Comparison of ENCODE assay signal across 22 cellular contexts in the genomic region with DNA sequence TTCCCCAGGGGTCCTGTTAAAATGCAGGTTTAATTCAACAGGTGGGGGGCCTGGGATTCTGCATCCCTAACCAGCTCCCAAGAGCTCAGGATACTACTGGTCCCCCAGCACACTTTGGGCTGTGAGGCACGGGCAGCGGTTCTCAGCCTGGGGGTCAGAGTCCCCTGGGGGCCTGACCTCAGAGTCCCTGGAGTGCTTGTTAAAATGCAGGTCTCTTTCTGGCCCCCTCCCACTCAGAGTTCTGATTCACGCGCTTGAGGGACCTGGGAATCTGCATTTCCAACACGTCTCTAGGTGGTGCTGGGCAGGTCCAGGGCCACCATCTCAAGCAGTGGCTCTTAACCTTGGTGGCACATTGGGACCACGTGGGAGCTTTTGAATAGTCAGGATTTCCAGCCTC. TPM values are rescaled to one million over a fixed set of nuclear protein-coding genes. Genes with fewer than 3 reads are reported as not detected.
A peak's percentile ranks its signal among the peaks of the same experiment; 100 is the strongest.
DNase-seq lines count a peak whose midpoint lies in the region; ATAC-seq and TF ChIP-seq lines count a peak whose summit lies in the region.
"Had no signal": no experiment of that assay in that cellular context is flagged by ENCODE, and none has a peak within 500 bp of the region (broad histone marks: within the 10 kb centered on the region; RNA-seq: fewer than 3 reads in every experiment).

No MANE protein-coding gene starts in this region.

- no peak overlapping the region for H3K4me3 Mint-ChIP-seq in activated T-cell treated with anti-CD3 and anti-CD28 coated beads, Interleukin-2, amount 50 U/mL, for 72 hours
- H3K4me3 Mint-ChIP-seq: activated CD4-positive, alpha-beta T cell treated with anti-CD3 and anti-CD28 coated beads, Interleukin-2, amount 10 ng/mL, durations not matched to agents 7 days and 5 days; stimulated activated naive CD8-positive, alpha-beta T cell treated with anti-CD3 and anti-CD28 coated beads, Interleukin-15, Interleukin-2, amounts not matched to agents 100 ng/mL and 50 ng/mL, for 24 hours had no signal

- no peak overlapping the region for H3K27ac ChIP-seq in HCT116 (ENCODE audit: low read depth, low read length)
- H3K27ac ChIP-seq in RWPE2 (ENCODE audit: poor library complexity, severe bottlenecking): no peak overlapping the region
- no peak overlapping the region for H3K27ac ChIP-seq in smooth muscle cell (ENCODE audit: low read depth)
- H3K27ac ChIP-seq: esophagus muscularis mucosa, foreskin keratinocyte, heart left ventricle, uterus, VCaP had no signal

- H3K4me1 ChIP-seq in HCT116 (ENCODE audit: control insufficient read depth in 1 of 2, insufficient read depth in 2 of 2, low read length in 2 of 2): peaks cover 0 to 8% of the 10 kb centered on the region in 2 experiments; a peak in 1 of 4 replicates
- no peaks in the 10 kb centered on the region for H3K4me1 ChIP-seq in RWPE2 (ENCODE audit: insufficient read depth, poor library complexity, severe bottlenecking)
- peaks cover 9% of the 10 kb centered on the region for H3K4me1 ChIP-seq in smooth muscle cell (ENCODE audit: low read depth)
- H3K4me1 ChIP-seq: foreskin keratinocyte had no signal

- no peaks in the 10 kb centered on the region for H3K36me3 ChIP-seq in HCT116 (ENCODE audit: control insufficient read depth in 1 of 2, insufficient read depth in 2 of 2, low read length in 2 of 2)
- no peaks in the 10 kb centered on the region for H3K36me3 ChIP-seq in RWPE2 (ENCODE audit: low read depth)
- no peaks in the 10 kb centered on the region for H3K36me3 ChIP-seq in smooth muscle cell (ENCODE audit: low read depth)
- H3K36me3 ChIP-seq: esophagus muscularis mucosa, heart left ventricle, uterus had no signal

- H3K9me3 Mint-ChIP-seq in activated T-cell treated with anti-CD3 and anti-CD28 coated beads, Interleukin-2, amount 50 U/mL, for 72 hours: peaks cover 7 to 8% of the 10 kb centered on the region in 2 donors
- H3K9me3 Mint-ChIP-seq: stimulated activated naive CD8-positive, alpha-beta T cell treated with anti-CD3 and anti-CD28 coated beads, Interleukin-15, Interleukin-2, amounts not matched to agents 100 ng/mL and 50 ng/mL, for 24 hours had no signal

- intact Hi-C loops in HCT116 (cut with micrococcal nuclease): loop anchor here (5.0 kb wide), 1 partner anchor 1786 kb away; no protein-coding TSS in a partner anchor

- DNase-seq in activated T-cell treated with anti-CD3 and anti-CD28 coated beads, Interleukin-2, amount 50 U/mL, for 72 hours: no peak
- no peak for DNase-seq in activated T-cell treated with anti-CD3 and anti-CD28 coated beads, Interleukin-2, amount 50 U/mL, for 1 hour
- no peak for DNase-seq in HCT116 (ENCODE audit: low read depth, low spot score)
- peak; percentile 35 for DNase-seq in RWPE2 (ENCODE audit: low spot score)
- DNase-seq in smooth muscle cell (lab: John Stamatoyannopoulos, UW; ENCODE audit: unreplicated experiment): no peak
- DNase-seq: foreskin keratinocyte, NCI-H1048, NCI-H510A, SIG-M5 had no signal

- H3K4me3 ChIP-seq in HCT116 (replicated peaks in 1 of 2; ENCODE audit: low read depth in 1 of 2, low read length in 2 of 2): no peak overlapping the region
- H3K4me3 ChIP-seq in RWPE2 (ENCODE audit: severe bottlenecking): no peak overlapping the region
- no peak overlapping the region for H3K4me3 ChIP-seq in smooth muscle cell
- H3K4me3 ChIP-seq: esophagus muscularis mucosa, heart left ventricle, uterus had no signal

- no TSS peak for BruUV-seq in HCT116 (replicated peaks; lab: Mats Ljungman, UMichigan)

- H3K36me3 Mint-ChIP-seq in activated T-cell treated with anti-CD3 and anti-CD28 coated beads, Interleukin-2, amount 50 U/mL, for 72 hours (ENCODE audit: insufficient read depth in 2 of 2): no peaks in the 10 kb centered on the region
- H3K36me3 Mint-ChIP-seq: activated naive CD4-positive, alpha-beta T cell treated with anti-CD3 and anti-CD28 coated beads, Interleukin-2, amount 50 U/mL, for 72 hours had no signal

- no peaks in the 10 kb centered on the region for H4K20me1 ChIP-seq in HCT116 (ENCODE audit: insufficient read depth)
- H4K20me1 ChIP-seq in smooth muscle cell (ENCODE audit: low read depth): no peaks in the 10 kb centered on the region

- H3K27me3 ChIP-seq in HCT116 (ENCODE audit: insufficient read depth, low read length): no peaks in the 10 kb centered on the region
- no peaks in the 10 kb centered on the region for H3K27me3 ChIP-seq in RWPE2 (ENCODE audit: insufficient read depth, poor library complexity, severe bottlenecking)
- H3K27me3 ChIP-seq in smooth muscle cell (ENCODE audit: low read depth): no peaks in the 10 kb centered on the region
- H3K27me3 ChIP-seq: foreskin keratinocyte, uterus had no signal

- no peak overlapping the region for H2AFZ ChIP-seq in HCT116 (ENCODE audit: low read depth, low read length, poor library complexity, severe bottlenecking)
- no peak overlapping the region for H2AFZ ChIP-seq in smooth muscle cell (ENCODE audit: low read depth)

- no peak for TF ChIP-seq CTCF in HCT116 (IDR thresholded peaks at IDR 0.05 in 2 of 3, conservative IDR thresholded peaks at IDR 0.05 in 1 of 3; ENCODE audit: borderline replicate concordance in 1 of 3, insufficient read depth in 1 of 3, low read depth in 2 of 3, low read length in 2 of 3)
- no peak for TF ChIP-seq CTCF in RWPE2 (IDR thresholded peaks at IDR 0.05; ENCODE audit: poor library complexity, severe bottlenecking)
- no peak for TF ChIP-seq CTCF in smooth muscle cell (IDR thresholded peaks at IDR 0.05; ENCODE audit: borderline replicate concordance, insufficient read depth, poor library complexity, severe bottlenecking)

- H3F3A ChIP-seq in smooth muscle cell (ENCODE audit: low read depth): no peaks in the 10 kb centered on the region

- no peaks in the 10 kb centered on the region for H3K4me1 Mint-ChIP-seq in activated T-cell treated with anti-CD3 and anti-CD28 coated beads, Interleukin-2, amount 50 U/mL, for 72 hours (ENCODE audit: low read depth)
- H3K4me1 Mint-ChIP-seq: activated CD4-positive, alpha-beta T cell treated with anti-CD3 and anti-CD28 coated beads, Interleukin-2, amount 10 ng/mL, durations not matched to agents 7 days and 5 days had no signal

- H3K79me2 ChIP-seq in HCT116 (ENCODE audit: insufficient read depth, low read length) (no peaks in the 10 kb centered on the region), smooth muscle cell (ENCODE audit: low read depth) (no peaks in the 10 kb centered on the region)

- H3K4me2 ChIP-seq in HCT116 (ENCODE audit: low read length) (peak overlapping the region; percentile 56), smooth muscle cell (peak overlapping the region; percentile 78)

- H3K9me3 ChIP-seq in HCT116 (ENCODE audit: control insufficient read depth in 1 of 2, insufficient read depth in 1 of 2, low read depth in 1 of 2, low read length in 2 of 2) (peaks cover 0 to 2% of the 10 kb centered on the region in 2 experiments; a peak in 1 of 4 replicates), RWPE2 (ENCODE audit: severe bottlenecking) (no peaks in the 10 kb centered on the region), smooth muscle cell (replicated peaks; ENCODE audit: low read depth) (no peaks in the 10 kb centered on the region)
- H3K9me3 ChIP-seq: esophagus muscularis mucosa, heart left ventricle, uterus had no signal

- no peak for TF ChIP-seq POLR2A in HCT116 (IDR thresholded peaks at IDR 0.05; ENCODE audit: borderline replicate concordance, extremely low read depth, insufficient read depth, insufficient read length)

- CTCF ChIA-PET in HCT116 (lab: Charles Lee): interaction anchor here (1.6 to 6.2 kb wide), 3 partner anchors 80 to 118 kb away, joined by 4 to 64 read pairs (median 8); partner anchors contain the start of gene NDUFA10

- TF ChIP-seq RAD21 in HCT116 (IDR thresholded peaks at IDR 0.05; ENCODE audit: low read depth): no peak

- RAD21 ChIA-PET in HCT116 (lab: Charles Lee; ENCODE audit: low non-redundant PET in 1 of 2, low total read pairs in 2 of 2, uncharacterized antibody in 2 of 2, unreplicated experiment in 2 of 2): interaction anchor here in 1 of 2 experiments (2.3 kb wide), 1 partner anchor 82 kb away, joined by 19 read pairs; no protein-coding TSS in a partner anchor

- POLR2A ChIA-PET in HCT116 (lab: Charles Lee): no interaction called here

- no peak overlapping the region for H3K27ac Mint-ChIP-seq in activated T-cell treated with anti-CD3 and anti-CD28 coated beads, Interleukin-2, amount 50 U/mL, for 72 hours
- H3K27ac Mint-ChIP-seq: activated CD4-positive, alpha-beta T cell treated with anti-CD3 and anti-CD28 coated beads, Interleukin-2, amount 10 ng/mL, durations not matched to agents 7 days and 5 days; activated naive CD4-positive, alpha-beta T cell treated with anti-CD3 and anti-CD28 coated beads, Interleukin-2, amount 50 U/mL, for 72 hours; stimulated activated naive CD8-positive, alpha-beta T cell treated with anti-CD3 and anti-CD28 coated beads, Interleukin-15, Interleukin-2, amounts not matched to agents 100 ng/mL and 50 ng/mL, for 24 hours had no signal

- H3K9ac ChIP-seq in HCT116 (ENCODE audit: low read length) (no peak overlapping the region), smooth muscle cell (ENCODE audit: low read depth) (no peak overlapping the region)

- WGBS in smooth muscle cell (ENCODE audit: low lambda C conversion rate): 70% methylated on average over 6 of the region's 6 CpGs

- peak; percentile 6 to 11 for ATAC-seq in activated T-cell treated with anti-CD3 and anti-CD28 coated beads, Interleukin-2, amount 50 U/mL, for 72 hours (replicated peaks in 1 of 2)
- ATAC-seq in HCT116 (peak; percentile 12; the same call in 1 of the 2 replicates), RWPE2 (ENCODE audit: low read depth) (no peak), GM21423 (IDR thresholded peaks at IDR 0.05; ENCODE audit: unreplicated experiment) (no peak), HG02938 (IDR thresholded peaks at IDR 0.05; ENCODE audit: unreplicated experiment) (no peak), GM21619 (IDR thresholded peaks at IDR 0.05; ENCODE audit: unreplicated experiment) (no peak)

- no peaks in the 10 kb centered on the region for H3K27me3 Mint-ChIP-seq in activated T-cell treated with anti-CD3 and anti-CD28 coated beads, Interleukin-2, amount 50 U/mL, for 72 hours (ENCODE audit: low read depth)
- H3K27me3 Mint-ChIP-seq: activated CD4-positive, alpha-beta T cell treated with anti-CD3 and anti-CD28 coated beads, Interleukin-2, amount 10 ng/mL, durations not matched to agents 7 days and 5 days; stimulated activated naive CD8-positive, alpha-beta T cell treated with anti-CD3 and anti-CD28 coated beads, Interleukin-15, Interleukin-2, amounts not matched to agents 100 ng/mL and 50 ng/mL, for 24 hours had no signal

- no peaks in the 10 kb centered on the region for H3K9me2 ChIP-seq in HCT116 (ENCODE audit: insufficient read depth)

TF ChIP-seq in HCT116, 20 proteins besides CTCF, POLR2A, EP300 and RAD21 (continues in another document):
- TF ChIP-seq ELF1 (IDR thresholded peaks at IDR 0.05; ENCODE audit: borderline replicate concordance, low read depth): no peak

RNA-seq across cellular contexts. Expression of gene OTOS, which starts 2.8 kb away (rescaled TPM):
- not detected for total RNA-seq in activated T-cell treated with anti-CD3 and anti-CD28 coated beads, Interleukin-2, amount 50 U/mL, for 72 hours
- total RNA-seq in HCT116 (2021; ENCODE audit: unreplicated experiment): not detected
- not detected in 2 replicates for polyA plus RNA-seq in HCT116 (2012)
- not detected in 2 replicates for total RNA-seq in smooth muscle cell
- not detected in 2 replicates for polyA plus RNA-seq in smooth muscle cell
- total RNA-seq: activated CD4-positive, alpha-beta T cell treated with anti-CD3 and anti-CD28 coated beads, Interleukin-2, amount 10 ng/mL, durations not matched to agents 7 days and 5 days; activated naive CD4-positive, alpha-beta T cell treated with anti-CD3 and anti-CD28 coated beads, Interleukin-2, amount 50 U/mL, for 72 hours; dermis blood vessel endothelial cell; esophagus muscularis mucosa; foreskin keratinocyte; H7; LHCN-M2; uterus had no signal
- polyA plus RNA-seq: foreskin keratinocyte, heart left ventricle had no signal

RNA-seq across cellular contexts. Expression of gene COPS9, which starts 7.2 kb away (rescaled TPM):
- 10 to 100 TPM; 73.1 to 81.5 TPM for total RNA-seq in activated T-cell treated with anti-CD3 and anti-CD28 coated beads, Interleukin-2, amount 50 U/mL, for 72 hours
- total RNA-seq in HCT116 (2021; ENCODE audit: unreplicated experiment): 111 TPM
- polyA plus RNA-seq in HCT116 (2012): 92.6 and 147 TPM in 2 replicates
- 157 and 173 TPM in 2 replicates for total RNA-seq in smooth muscle cell
- 296 and 310 TPM in 2 replicates for polyA plus RNA-seq in smooth muscle cell

Comparison
In these comparisons a context has a peak if more than half of its experiments do, and no peak if none do; other contexts are left out.
1. ATAC-seq: peak in activated T-cell treated with anti-CD3 and anti-CD28 coated beads, Interleukin-2, amount 50 U/mL, for 72 hours (2 of 2) and HCT116 (single experiment); none in RWPE2 (single experiment), GM21423 (single experiment), HG02938 (single experiment) and GM21619 (single experiment).